ENCODE assay signal across 17 cellular contexts in genomic region chrX:19627081-19627480, GRCh38.
DNase-seq lines count a peak whose midpoint lies in the region; ATAC-seq and TF ChIP-seq lines count a peak whose summit lies in the region.
"Had no signal": no experiment of that assay in that cellular context is flagged by ENCODE, and none has a peak within 500 bp of the region (broad histone marks: within the 10 kb centered on the region; RNA-seq: fewer than 3 reads in every experiment).

No MANE protein-coding gene starts in this region.

- peaks cover 66% of the 10 kb centered on the region for H3K4me1 Mint-ChIP-seq in activated T-helper 1 cell treated with anti-CD3 and anti-CD28 coated beads, Interleukin-12 subunit alpha, Interleukin-12 subunit beta, Interleukin-2, Interleukin-4 antibody, amounts not matched to agents 30 ng/mL and 10 ng/mL and 1 ng/mL, durations not matched to agents 14 hours and 24 hours and 36 hours (ENCODE audit: low read depth)
- H3K4me1 Mint-ChIP-seq in endothelial cell (ENCODE audit: unreplicated experiment) = peaks cover 27% of the 10 kb centered on the region

- H3K9me3 Mint-ChIP-seq in activated T-helper 1 cell treated with anti-CD3 and anti-CD28 coated beads, Interleukin-12 subunit alpha, Interleukin-12 subunit beta, Interleukin-2, Interleukin-4 antibody, amounts not matched to agents 30 ng/mL and 10 ng/mL and 1 ng/mL, durations not matched to agents 14 hours and 24 hours and 36 hours = no peaks in the 10 kb centered on the region
- H3K9me3 Mint-ChIP-seq in endothelial cell (ENCODE audit: unreplicated experiment) = no peaks in the 10 kb centered on the region
- H3K9me3 Mint-ChIP-seq: activated B cell treated with CpG ODN at 0.5 μM for 24 hours had no signal

- DNase-seq in GM03348 (ENCODE audit: low spot score) (peak; percentile 29), left cardiac atrium (no peak), sciatic nerve (ENCODE audit: low spot score) (no peak), NCI-H187 (lab: John Stamatoyannopoulos, UW) (no peak), SKM-1 (lab: John Stamatoyannopoulos, UW; ENCODE audit: unreplicated experiment) (no peak), left colon (no peak), endothelial cell (ENCODE audit: low spot score) (no peak)
- DNase-seq in activated T-helper 1 cell treated with anti-CD3 and anti-CD28 coated beads, Interleukin-12 subunit alpha, Interleukin-12 subunit beta, Interleukin-2, Interleukin-4 antibody, amounts not matched to agents 30 ng/mL and 10 ng/mL and 1 ng/mL, durations not matched to agents 14 hours and 24 hours and 36 hours (ENCODE audit: low spot score) = no peak
- DNase-seq: activated B cell treated with CpG ODN at 0.5 μM for 24 hours, COR-L47, endodermal cell, glutamatergic neuron, Karpas-422, NCI-H187 treated with DMSO at 0.1 percent for 48 hours, small intestine, testis had no signal

- H3K36me3 Mint-ChIP-seq in activated T-helper 1 cell treated with anti-CD3 and anti-CD28 coated beads, Interleukin-12 subunit alpha, Interleukin-12 subunit beta, Interleukin-2, Interleukin-4 antibody, amounts not matched to agents 30 ng/mL and 10 ng/mL and 1 ng/mL, durations not matched to agents 14 hours and 24 hours and 36 hours (ENCODE audit: low read depth) = peaks cover 22% of the 10 kb centered on the region
- peaks cover 5% of the 10 kb centered on the region for H3K36me3 Mint-ChIP-seq in endothelial cell (ENCODE audit: low read depth, unreplicated experiment)

- intact Hi-C loops in activated T-helper 1 cell treated with anti-CD3 and anti-CD28 coated beads, Interleukin-12 subunit alpha, Interleukin-12 subunit beta, Interleukin-2, Interleukin-4 antibody, amounts not matched to agents 30 ng/mL and 10 ng/mL and 1 ng/mL, durations not matched to agents 14 hours and 24 hours and 36 hours (cut with micrococcal nuclease) = loop anchor here (5.0 to 10.0 kb wide), 3 partner anchors 35 to 170 kb away; no protein-coding TSS in a partner anchor
- intact Hi-C loops in left cardiac atrium (cut with DNase I) = no loop called here
- intact Hi-C loops in sciatic nerve (cut with DNase I) = no loop called here
- intact Hi-C loops in left colon (cut with DNase I, micrococcal nuclease) = no loop called here

- ATAC-seq in left cardiac atrium (peak; percentile 54 to 87), sciatic nerve (peak; percentile 51), left colon (no peak)

- no peak for TF ChIP-seq CTCF in endothelial cell (IDR thresholded peaks at IDR 0.05; ENCODE audit: unreplicated experiment)

- H3K27ac Mint-ChIP-seq in activated T-helper 1 cell treated with anti-CD3 and anti-CD28 coated beads, Interleukin-12 subunit alpha, Interleukin-12 subunit beta, Interleukin-2, Interleukin-4 antibody, amounts not matched to agents 30 ng/mL and 10 ng/mL and 1 ng/mL, durations not matched to agents 14 hours and 24 hours and 36 hours = peak overlapping the region; percentile 23
- no peak overlapping the region for H3K27ac Mint-ChIP-seq in endothelial cell (ENCODE audit: unreplicated experiment)
- H3K27ac Mint-ChIP-seq: activated B cell treated with CpG ODN at 0.5 μM for 24 hours, endodermal cell had no signal

- peaks cover 3% of the 10 kb centered on the region for H3K27me3 Mint-ChIP-seq in activated T-helper 1 cell treated with anti-CD3 and anti-CD28 coated beads, Interleukin-12 subunit alpha, Interleukin-12 subunit beta, Interleukin-2, Interleukin-4 antibody, amounts not matched to agents 30 ng/mL and 10 ng/mL and 1 ng/mL, durations not matched to agents 14 hours and 24 hours and 36 hours (ENCODE audit: insufficient read depth)
- H3K27me3 Mint-ChIP-seq in endothelial cell (ENCODE audit: unreplicated experiment) = peaks cover 4% of the 10 kb centered on the region
- H3K27me3 Mint-ChIP-seq: activated B cell treated with CpG ODN at 0.5 μM for 24 hours had no signal

- no peak overlapping the region for H3K4me3 Mint-ChIP-seq in activated T-helper 1 cell treated with anti-CD3 and anti-CD28 coated beads, Interleukin-12 subunit alpha, Interleukin-12 subunit beta, Interleukin-2, Interleukin-4 antibody, amounts not matched to agents 30 ng/mL and 10 ng/mL and 1 ng/mL, durations not matched to agents 14 hours and 24 hours and 36 hours
- H3K4me3 Mint-ChIP-seq in endothelial cell (ENCODE audit: unreplicated experiment) = no peak overlapping the region
- H3K4me3 Mint-ChIP-seq: activated B cell treated with CpG ODN at 0.5 μM for 24 hours, endodermal cell, nephron had no signal
